Comparison of ENCODE assay signal across 19 cellular contexts in genomic region chr2:201436141-201436540, GRCh38. TPM values are rescaled to one million over a fixed set of nuclear protein-coding genes. Genes with fewer than 3 reads are reported as not detected.
A peak's percentile ranks its signal among the peaks of the same experiment; 100 is the strongest.
DNase-seq lines count a peak whose midpoint lies in the region; ATAC-seq and TF ChIP-seq lines count a peak whose summit lies in the region.
"Had no signal": no experiment of that assay in that cellular context is flagged by ENCODE, and none has a peak within 500 bp of the region (broad histone marks: within the 10 kb centered on the region; RNA-seq: fewer than 3 reads in every experiment).

No MANE protein-coding gene starts in this region.

- intact Hi-C loops in left cardiac atrium (cut with DNase I): no loop called here

- H3K27me3 Mint-ChIP-seq in HFFc6 (ENCODE audit: insufficient read depth) (peaks cover 1% of the 10 kb centered on the region; the same call in 1 of the 2 replicates), chondrocyte (ENCODE audit: low read depth) (no peaks in the 10 kb centered on the region)
- no peaks in the 10 kb centered on the region for H3K27me3 Mint-ChIP-seq in stimulated activated naive B cell treated with anti-CD40 and anti-IgM and Interleukin-4, amounts not matched to agents 10 μg/mL and 1 μg/mL and 100 μg/mL, for 72 hours

- TF ChIP-seq CTCF in right atrium auricular region (IDR thresholded peaks at IDR 0.05) (no peak), HFFc6 (IDR thresholded peaks at IDR 0.05) (no peak), chondrocyte (IDR thresholded peaks at IDR 0.05) (no peak)

- DNase-seq in right atrium auricular region (ENCODE audit: low spot score) (no peak), left cardiac atrium (no peak), HFFc6 (no peak), chondrocyte (ENCODE audit: low spot score) (no peak)
- no peak for DNase-seq in stimulated activated naive B cell treated with anti-CD40 and anti-IgM and Interleukin-4, amounts not matched to agents 10 μg/mL and 1 μg/mL and 100 μg/mL, for 72 hours
- DNase-seq in activated CD4-positive, CD25-positive, alpha-beta regulatory T cell (lab: John Stamatoyannopoulos, UW): no peak
- DNase-seq: AML-193, Calu3, H9, KG1, NCI-H1092, NCI-H146, NCI-H2081 treated with DMSO at 0.1 percent for 48 hours, NCI-H510A, NCI-H774, RPMI8226 had no signal

- H3K4me1 Mint-ChIP-seq in HFFc6 (ENCODE audit: low read depth) (peaks cover 66% of the 10 kb centered on the region), chondrocyte (ENCODE audit: low read depth) (peaks cover 35% of the 10 kb centered on the region)
- peaks cover 21 to 57% of the 10 kb centered on the region in 2 donors for H3K4me1 Mint-ChIP-seq in stimulated activated naive B cell treated with anti-CD40 and anti-IgM and Interleukin-4, amounts not matched to agents 10 μg/mL and 1 μg/mL and 100 μg/mL, for 72 hours

- no peak overlapping the region for H3K4me3 ChIP-seq in right atrium auricular region

- no peaks in the 10 kb centered on the region for H3K27me3 ChIP-seq in right atrium auricular region

- peak overlapping the region; percentile 32 to 83 for H3K27ac ChIP-seq in right atrium auricular region
- H3K27ac ChIP-seq: HL-60 had no signal

- no peaks in the 10 kb centered on the region for H3K9me3 Mint-ChIP-seq in HFFc6
- H3K9me3 Mint-ChIP-seq in chondrocyte (ENCODE audit: low read depth): no peaks in the 10 kb centered on the region
- no peaks in the 10 kb centered on the region for H3K9me3 Mint-ChIP-seq in stimulated activated naive B cell treated with anti-CD40 and anti-IgM and Interleukin-4, amounts not matched to agents 10 μg/mL and 1 μg/mL and 100 μg/mL, for 72 hours

- no peaks in the 10 kb centered on the region for H3K36me3 ChIP-seq in right atrium auricular region

- H3K9me3 ChIP-seq in right atrium auricular region: no peaks in the 10 kb centered on the region

- H3K27ac Mint-ChIP-seq in HFFc6: peak overlapping the region; percentile 50
- H3K27ac Mint-ChIP-seq in chondrocyte (ENCODE audit: unreplicated experiment): peak overlapping the region; percentile 73
- H3K27ac Mint-ChIP-seq in stimulated activated naive B cell treated with anti-CD40 and anti-IgM and Interleukin-4, amounts not matched to agents 10 μg/mL and 1 μg/mL and 100 μg/mL, for 72 hours: peak overlapping the region; percentile 51
- H3K27ac Mint-ChIP-seq: H9 had no signal

- ATAC-seq in left cardiac atrium (no peak), GM18870 (IDR thresholded peaks at IDR 0.05; ENCODE audit: unreplicated experiment) (no peak), HG03571 (IDR thresholded peaks at IDR 0.05; ENCODE audit: unreplicated experiment) (no peak)
- ATAC-seq in stimulated activated naive B cell treated with anti-CD40 and anti-IgM and Interleukin-4, amounts not matched to agents 10 μg/mL and 1 μg/mL and 100 μg/mL, for 72 hours (replicated peaks): no peak

- H3K36me3 Mint-ChIP-seq in HFFc6 (ENCODE audit: low read depth) (peaks cover 20% of the 10 kb centered on the region), chondrocyte (ENCODE audit: low read depth) (no peaks in the 10 kb centered on the region)
- H3K36me3 Mint-ChIP-seq in stimulated activated naive B cell treated with anti-CD40 and anti-IgM and Interleukin-4, amounts not matched to agents 10 μg/mL and 1 μg/mL and 100 μg/mL, for 72 hours: peaks cover 14 to 24% of the 10 kb centered on the region in 2 donors

- peaks cover 0 to 62% of the 10 kb centered on the region in 2 donors for H3K4me1 ChIP-seq in right atrium auricular region

- H3K4me3 Mint-ChIP-seq in HFFc6 (no peak overlapping the region), chondrocyte (ENCODE audit: unreplicated experiment) (no peak overlapping the region)
- no peak overlapping the region for H3K4me3 Mint-ChIP-seq in stimulated activated naive B cell treated with anti-CD40 and anti-IgM and Interleukin-4, amounts not matched to agents 10 μg/mL and 1 μg/mL and 100 μg/mL, for 72 hours
- H3K4me3 Mint-ChIP-seq: H9 had no signal

RNA-seq across cellular contexts. Expression of gene TRAK2, which starts 15.1 kb away (rescaled TPM):
- 100 to 1,000 TPM in 1 of 2 donors, 10 to 100 TPM in 1; 89.7 to 130 TPM for total RNA-seq in right atrium auricular region
- 100 to 1,000 TPM; 104 to 125 TPM for total RNA-seq in left cardiac atrium
- 10 to 100 TPM; 43.2 to 55.8 (median 54.0) TPM for total RNA-seq in HFFc6 (2021; fragmentation: NEBNext Ultra II Directional; extraction: Animal tissue kit (Norgen Biotek cat#: 25700))
- 46.0 to 53.2 TPM (median 48.4 TPM) in 3 replicates for total RNA-seq in chondrocyte

RNA-seq across cellular contexts. Expression of gene STRADB, which starts 15.4 kb away (rescaled TPM):
- total RNA-seq in right atrium auricular region (10 to 100 TPM; 28.5 to 78.1 TPM), left cardiac atrium (10 to 100 TPM; 32.5 to 51.5 TPM), chondrocyte (13.0 to 18.6 TPM (median 13.7 TPM) in 3 replicates)
- 10 to 100 TPM; 37.7 to 51.0 (median 43.5) TPM for total RNA-seq in HFFc6 (2021; fragmentation: NEBNext Ultra II Directional; extraction: Animal tissue kit (Norgen Biotek cat#: 25700))
